Comparison of ENCODE assay signal across 1 cellular context in the genomic region with DNA sequence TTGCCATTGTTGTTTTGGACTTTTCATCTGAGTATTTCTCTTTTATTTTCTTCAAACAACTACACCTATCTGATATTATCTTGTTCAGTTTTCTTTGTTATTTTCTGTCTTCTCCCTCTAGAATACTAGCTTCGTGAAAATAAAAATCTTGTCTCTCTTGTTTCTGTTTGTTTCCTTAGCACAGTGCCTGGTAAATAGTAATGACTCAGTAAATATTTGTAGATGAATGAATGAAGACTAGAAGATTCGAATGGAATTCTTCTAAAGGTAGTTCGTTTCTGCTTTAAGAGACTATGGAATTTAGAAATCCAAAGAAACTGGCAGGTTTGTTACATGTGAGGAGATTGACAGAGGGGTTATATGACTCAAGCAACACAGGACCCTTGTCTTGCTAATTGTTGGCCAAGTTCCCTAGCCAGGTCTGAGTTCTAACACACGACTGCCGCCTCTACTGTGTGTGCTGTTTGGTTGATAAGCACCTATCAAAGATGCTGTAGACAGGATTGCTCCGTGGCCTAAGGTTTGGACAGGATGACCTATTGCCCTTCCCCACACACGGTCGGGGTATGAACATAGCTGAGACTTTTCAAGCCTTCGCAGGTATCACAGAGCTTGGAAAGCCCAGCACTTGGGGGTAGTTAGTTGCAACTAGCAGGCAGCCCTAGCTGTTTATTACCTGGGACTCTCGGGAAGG.
TF ChIP-seq lines count a peak whose summit lies in the region.

No MANE protein-coding gene starts in this region.

TF ChIP-seq in GM23338, 12 proteins besides CTCF, POLR2A, EP300 and RAD21 (continued from another document):
- no peak for TF ChIP-seq ZNF462 (CRISPR knock-in tag; IDR thresholded peaks at IDR 0.05)
- TF ChIP-seq REST (IDR thresholded peaks at IDR 0.05; ENCODE audit: unreplicated experiment): no peak
- no peak for TF ChIP-seq JUNB (IDR thresholded peaks at IDR 0.05; ENCODE audit: unreplicated experiment)
- no peak for TF ChIP-seq ZNF331 (CRISPR knock-in tag; IDR thresholded peaks at IDR 0.05; ENCODE audit: low read depth)
